In the genomic region with DNA sequence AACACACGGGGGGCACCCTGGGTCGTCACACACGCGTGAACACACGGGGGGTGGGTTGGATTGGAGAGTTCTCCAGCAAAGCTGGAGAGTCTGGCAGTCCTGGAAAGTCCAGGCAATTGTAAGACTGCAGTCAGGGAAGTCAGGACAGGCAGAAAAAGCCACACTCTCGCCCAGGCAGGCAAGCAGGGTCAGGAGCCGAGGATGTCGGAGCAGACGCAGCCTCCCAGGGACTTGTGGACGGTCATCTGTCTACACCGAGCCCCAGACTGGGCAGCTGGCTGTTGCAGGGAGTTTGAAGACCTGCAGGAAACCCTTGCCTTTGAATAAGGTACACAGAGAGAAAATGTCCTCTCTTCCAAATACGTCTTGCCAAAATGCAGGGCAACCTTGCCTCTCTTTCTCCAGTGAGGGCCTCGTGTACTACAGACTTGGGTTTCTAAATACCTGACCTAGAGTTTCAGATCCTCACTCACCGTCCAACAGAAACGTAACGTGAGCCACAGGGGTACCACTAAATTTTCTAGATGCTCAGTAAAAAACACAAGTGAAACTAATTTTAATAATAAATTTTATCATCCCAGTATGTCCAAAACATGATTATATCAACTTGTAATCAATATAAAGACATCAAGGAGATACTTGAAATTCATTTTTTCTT, we compare ENCODE assay signal across 30 cellular contexts.
"Had no signal": no experiment of that assay in that cellular context is flagged by ENCODE, and none has a peak within 500 bp of the region (broad histone marks: within the 10 kb centered on the region; RNA-seq: fewer than 3 reads in every experiment).

No MANE protein-coding gene starts in this region.

- H3K79me2 ChIP-seq: hepatocyte had no signal

- H3K27me3 ChIP-seq: colonic mucosa, right lobe of liver, transverse colon had no signal

- H2AFZ ChIP-seq: hepatocyte had no signal

- H3K36me3 Mint-ChIP-seq: activated naive CD8-positive, alpha-beta T cell; naive thymus-derived CD8-positive, alpha-beta T cell had no signal

- FAIRE-seq: bronchial epithelial cell, frontal cortex, keratinocyte, urothelium cell line had no signal

- H3K4me3 ChIP-seq: colonic mucosa, hepatocyte, right lobe of liver, skin epidermis, transverse colon had no signal

- H3K4me3 Mint-ChIP-seq: activated naive CD8-positive, alpha-beta T cell; naive thymus-derived CD8-positive, alpha-beta T cell; neural crest cell had no signal

- H3K36me3 ChIP-seq: colonic mucosa, right lobe of liver, transverse colon, WERI-Rb-1 had no signal

- H3K27ac ChIP-seq: colonic mucosa, hepatocyte, right lobe of liver, skin epidermis, transverse colon, WERI-Rb-1 had no signal

- ATAC-seq: activated CD4-positive, CD25-positive, alpha-beta regulatory T cell treated with anti-CD3 and anti-CD28 coated beads, Interleukin-2, amount 50 U/mL, for 24 hours; left colon; naive thymus-derived CD8-positive, alpha-beta T cell had no signal

- H3K4me2 ChIP-seq: hepatocyte had no signal

- H3K9me3 ChIP-seq: colonic mucosa, right lobe of liver, transverse colon had no signal

- H3K27ac Mint-ChIP-seq: activated naive CD8-positive, alpha-beta T cell; naive thymus-derived CD8-positive, alpha-beta T cell had no signal

- DNase-seq: activated CD4-positive, alpha-beta T cell treated with anti-CD3 and anti-CD28 coated beads for 48 hours; activated CD4-positive, alpha-beta T cell treated with anti-CD3 and anti-CD28 coated beads, Interleukin-2, amount 50 U/mL, for 48 hours; activated CD8-positive, alpha-beta memory T cell treated with anti-CD3 and anti-CD28 coated beads for 24 hours; activated effector memory CD4-positive, alpha-beta T cell treated with Interleukin-2 at 50 U/mL for 16 hours; activated naive CD4-positive, alpha-beta T cell treated with Interleukin-2 at 50 U/mL for 16 hours; anterior cingulate cortex; cerebellar nuclear complex; colonic mucosa; effector CD8-positive, alpha-beta T cell; left colon; mammary epithelial cell; midbrain; naive thymus-derived CD8-positive, alpha-beta T cell; nucleus accumbens; stimulated activated CD4-positive, alpha-beta T cell treated with anti-CD3 and anti-CD28 coated beads, Interleukin-4, amount 100 ng/mL, for 4 hours; stimulated activated CD8-positive, alpha-beta memory T cell treated with anti-CD3 and anti-CD28 coated beads, Interleukin-4, amount 100 ng/mL, for 48 hours; stimulated activated naive CD4-positive, alpha-beta T cell; T-helper 9 cell; transverse colon; WERI-Rb-1 had no signal

- H3K4me1 ChIP-seq: colonic mucosa, right lobe of liver, transverse colon had no signal

- H3K9me3 Mint-ChIP-seq: naive thymus-derived CD8-positive, alpha-beta T cell; neural crest cell had no signal
